9 cellular contexts compared by ENCODE assay signal in genomic region chr16:23679986-23680336, GRCh38. TPM values are rescaled to one million over a fixed set of nuclear protein-coding genes. Genes with fewer than 3 reads are reported as not detected.
A peak's percentile ranks its signal among the peaks of the same experiment; 100 is the strongest.
DNase-seq lines count a peak whose midpoint lies in the region; ATAC-seq, FAIRE-seq and TF ChIP-seq lines count a peak whose summit lies in the region.
"Had no signal": no experiment of that assay in that cellular context is flagged by ENCODE, and none has a peak within 500 bp of the region (broad histone marks: within the 10 kb centered on the region; RNA-seq: fewer than 3 reads in every experiment).

No MANE protein-coding gene starts in this region.

- H3K9me3 Mint-ChIP-seq in glutamatergic neuron (ENCODE audit: unreplicated experiment), result no peaks in the 10 kb centered on the region

- H3K9me3 ChIP-seq in HepG2 (ENCODE audit: low read length), result no peaks in the 10 kb centered on the region
- no peaks in the 10 kb centered on the region for H3K9me3 ChIP-seq in right lobe of liver
- no peaks in the 10 kb centered on the region for H3K9me3 ChIP-seq in WERI-Rb-1 (ENCODE audit: severe bottlenecking)

- H3K4me3 ChIP-seq in HepG2 (replicated peaks in 1 of 3; ENCODE audit: insufficient read depth in 1 of 3, low read depth in 2 of 3, low read length in 3 of 3) (peak overlapping the region; percentile 94 to 97 (median 95)), right lobe of liver (no peak overlapping the region), WERI-Rb-1 (ENCODE audit: low read depth, low read length) (peak overlapping the region; percentile 97)

- ATAC-seq in HepG2, result peak; percentile 2; the same call in 1 of the 3 replicates
- no peak for ATAC-seq in right lobe of liver

- intact Hi-C loops in HepG2 (cut with micrococcal nuclease; ENCODE audit: unreplicated experiment) (loop anchor here (2.0 kb wide), 2 partner anchors 39 to 49 kb away; partner anchors contain the start of genes DCTN5 and PALB2), right lobe of liver (cut with DNase I) (no loop called here)

- no peaks in the 10 kb centered on the region; a peak in 1 of 5 replicates for H3K27me3 ChIP-seq in HepG2 (ENCODE audit: control insufficient read depth in 1 of 2, insufficient read depth in 2 of 2, low read length in 2 of 2)
- no peaks in the 10 kb centered on the region for H3K27me3 ChIP-seq in right lobe of liver
- H3K27me3 ChIP-seq in WERI-Rb-1 (ENCODE audit: insufficient read depth, low read depth, severe bottlenecking), result no peaks in the 10 kb centered on the region

- no peak overlapping the region for H3K27ac Mint-ChIP-seq in glutamatergic neuron (ENCODE audit: unreplicated experiment)

- no peaks in the 10 kb centered on the region for H3K36me3 Mint-ChIP-seq in glutamatergic neuron (ENCODE audit: unreplicated experiment)

- no peak overlapping the region for H2AFZ ChIP-seq in HepG2 (ENCODE audit: low read length)

- H3K36me3 ChIP-seq in HepG2 (replicated peaks in 1 of 2; ENCODE audit: control insufficient read depth in 1 of 2, insufficient read depth in 2 of 2, low read length in 2 of 2) (peaks cover 34 to 45% of the 10 kb centered on the region in 2 experiments), right lobe of liver (peaks cover 0 to 10% (median 0%) of the 10 kb centered on the region in 4 donors), WERI-Rb-1 (peaks cover 54% of the 10 kb centered on the region)

- H3K4me1 ChIP-seq in HepG2 (ENCODE audit: insufficient read depth, low read length), result peaks cover 54% of the 10 kb centered on the region
- H3K4me1 ChIP-seq in right lobe of liver, result peaks cover 0 to 6% (median 0%) of the 10 kb centered on the region in 4 donors

- POLR2A ChIA-PET in HepG2 (lab: Yijun Ruan, JAX), result interaction anchor here (1.4 to 3.7 kb wide), 2 partner anchors 15 to 39 kb away, joined by 5 to 20 read pairs; partner anchors contain the start of genes DCTN5 and PALB2

- BruUV-seq in HepG2 (replicated peaks; lab: Mats Ljungman, UMichigan), result no TSS peak

- TF ChIP-seq EP300 in HepG2 (IDR thresholded peaks at IDR 0.05; ENCODE audit: low read depth in 2 of 2, low read length in 2 of 2) (no peak), HepG2 (CRISPR knock-in tag; IDR thresholded peaks at IDR 0.05; ENCODE audit: borderline replicate concordance) (no peak)

- H3K4me2 ChIP-seq in HepG2 (ENCODE audit: low read depth, low read length), result peak overlapping the region; percentile 99

- peaks cover 5% of the 10 kb centered on the region for H3K27me3 Mint-ChIP-seq in glutamatergic neuron (ENCODE audit: unreplicated experiment)

- peak overlapping the region; percentile 75 for H3K27ac ChIP-seq in HepG2 (ENCODE audit: extremely low read length, insufficient read depth, low read length)
- H3K27ac ChIP-seq in right lobe of liver, result no peak overlapping the region
- H3K27ac ChIP-seq in WERI-Rb-1, result peak overlapping the region; percentile 87

- TF ChIP-seq CTCF in HepG2 (CRISPR knock-in tag; IDR thresholded peaks at IDR 0.05), result no peak; the same call in 1 of the 2 replicates
- no peak for TF ChIP-seq CTCF in right lobe of liver (IDR thresholded peaks at IDR 0.05)
- TF ChIP-seq CTCF in WERI-Rb-1 (IDR thresholded peaks at IDR 0.05; ENCODE audit: low read depth, low read length), result no peak
- TF ChIP-seq CTCF in glutamatergic neuron (IDR thresholded peaks at IDR 0.05; ENCODE audit: partially characterized antibody, unreplicated experiment), result no peak

- TF ChIP-seq RAD21 in HepG2 (CRISPR knock-in tag; IDR thresholded peaks at IDR 0.05), result no peak

- no peak for DNase-seq in HepG2 (ENCODE audit: low spot score)
- DNase-seq in right lobe of liver, result no peak
- DNase-seq in WERI-Rb-1, result no peak
- no peak for DNase-seq in glutamatergic neuron
- no peak for DNase-seq in NCI-H345 treated with DMSO at 0.1 percent for 48 hours (lab: John Stamatoyannopoulos, UW; ENCODE audit: unreplicated experiment)
- DNase-seq in hippocampal formation (lab: John Stamatoyannopoulos, UW), result no peak
- no peak for DNase-seq in NCI-H1417 treated with DMSO at 0.1 percent for 48 hours (lab: John Stamatoyannopoulos, UW)
- no peak for DNase-seq in NCI-H2227 treated with DMSO at 0.1 percent for 48 hours (lab: John Stamatoyannopoulos, UW)

- TF ChIP-seq POLR2A in HepG2 (IDR thresholded peaks at IDR 0.05; ENCODE audit: insufficient read depth in 1 of 2, low read depth in 2 of 2, low read length in 2 of 2), result no peak
- TF ChIP-seq POLR2A in right lobe of liver (IDR thresholded peaks at IDR 0.05), result no peak

- peak overlapping the region; percentile 90 for H3K9ac ChIP-seq in HepG2 (ENCODE audit: insufficient read depth, low read depth, low read length)

- H3K4me1 Mint-ChIP-seq in glutamatergic neuron (ENCODE audit: low read depth, unreplicated experiment), result peaks cover 6% of the 10 kb centered on the region

- FAIRE-seq in HepG2 (lab: Jason Lieb, UNC), result no peak

- H4K20me1 ChIP-seq in HepG2 (ENCODE audit: insufficient read depth, low read length), result peaks cover 6% of the 10 kb centered on the region; the same call in 1 of the 2 replicates

- peaks cover 48% of the 10 kb centered on the region for H3K79me2 ChIP-seq in HepG2 (ENCODE audit: insufficient read depth, low read length)

- peak overlapping the region; percentile 84 for H3K4me3 Mint-ChIP-seq in glutamatergic neuron (ENCODE audit: unreplicated experiment)

- CTCF ChIA-PET in HepG2 (lab: Yijun Ruan, JAX; ENCODE audit: low intra/inter-chr PET ratio, low total read pairs), result no interaction called here

- 6% methylated on average over 6 of the region's 6 CpGs for WGBS in HepG2 (ENCODE audit: low lambda C conversion rate)
- WGBS in right lobe of liver (ENCODE audit: insufficient coverage, low coverage, low lambda C conversion rate, missing lambda C conversion rate), result 54% methylated on average over 6 of the region's 6 CpGs

- in situ Hi-C loops in HepG2 (cut with HindIII; ENCODE audit: extremely low pct_ligation_motif_present, low pct_unique_long_range_greater_than_20kb), result no loop called here

RNA-seq across cellular contexts. Expression of gene PLK1, which starts 1.3 kb away (rescaled TPM):
- 76.3 and 97.4 TPM in 2 replicates for total RNA-seq in HepG2 (2016; rRNA removed; fragmentation: Illumina TruSeq; extraction: Trizol)
- 28.4 and 28.6 TPM in 2 replicates for total RNA-seq in HepG2 (2016; cell fraction: cytosol; rRNA removed; fragmentation: Illumina TruSeq; extraction: Trizol; ENCODE audit: low read depth)
- 76.4 and 97.9 TPM in 2 replicates for total RNA-seq in HepG2 (2016; cell fraction: insoluble cytoplasmic fraction; rRNA removed; fragmentation: Illumina TruSeq; extraction: Trizol)
- 53.8 and 55.3 TPM in 2 replicates for total RNA-seq in HepG2 (2016; cell fraction: membrane; rRNA removed; fragmentation: Illumina TruSeq; extraction: Trizol)
- total RNA-seq in HepG2 (2016; cell fraction: nucleus; rRNA removed; fragmentation: Illumina TruSeq; extraction: Trizol), result 54.5 and 64.5 TPM in 2 replicates
- 50.7 and 71.5 TPM in 2 replicates for polyA plus RNA-seq in HepG2 (2011; rRNA removed)
- polyA plus RNA-seq in HepG2 (2011; cell fraction: cytosol; rRNA removed), result 50.1 and 88.3 TPM in 2 replicates
- polyA plus RNA-seq in HepG2 (2011; cell fraction: nucleus; rRNA removed), result 85.1 and 122 TPM in 2 replicates
- 60.8 and 97.0 TPM in 2 replicates for polyA plus RNA-seq in HepG2 (2012)
- 33.9 and 37.2 TPM in 2 replicates for polyA plus RNA-seq in HepG2 (2016; cell fraction: cytosol; fragmentation: Illumina TruSeq; extraction: Trizol; ENCODE audit: low read depth)
- polyA plus RNA-seq in HepG2 (2016; cell fraction: insoluble cytoplasmic fraction; fragmentation: Illumina TruSeq; extraction: Trizol; ENCODE audit: low read depth), result 114 and 170 TPM in 2 replicates
- 49.5 and 62.0 TPM in 2 replicates for polyA plus RNA-seq in HepG2 (2016; cell fraction: membrane; fragmentation: Illumina TruSeq; extraction: Trizol; ENCODE audit: low read depth)
- 151 and 164 TPM in 2 replicates for polyA plus RNA-seq in HepG2 (2016; cell fraction: nucleus; fragmentation: Illumina TruSeq; extraction: Trizol; ENCODE audit: insufficient read depth, low read depth)
- polyA minus RNA-seq in HepG2 (2011; rRNA and poly(A)+ RNA removed; ENCODE audit: low replicate concordance), result 177 and 191 TPM in 2 replicates
- 65.7 and 78.2 TPM in 2 replicates for polyA minus RNA-seq in HepG2 (2011; cell fraction: cytosol; rRNA and poly(A)+ RNA removed)
- polyA minus RNA-seq in HepG2 (2011; cell fraction: nucleus; rRNA and poly(A)+ RNA removed), result 41.4 and 66.2 TPM in 2 replicates
- total RNA-seq in right lobe of liver, result 1 to 10 TPM in 4 of 6 experiments, under 1 TPM in 2; 0.61 to 3.6 (median 1.8) TPM
- 16.9 TPM for total RNA-seq in glutamatergic neuron (ENCODE audit: unreplicated experiment)

RNA-seq across cellular contexts. Expression of gene ERN2, which starts 33.1 kb away (rescaled TPM):
- total RNA-seq in HepG2 (2016; rRNA removed; fragmentation: Illumina TruSeq; extraction: Trizol), result 0.42 and 2.2 TPM in 2 replicates
- 1.6 and 2.4 TPM in 2 replicates for total RNA-seq in HepG2 (2016; cell fraction: cytosol; rRNA removed; fragmentation: Illumina TruSeq; extraction: Trizol; ENCODE audit: low read depth)
- 0.76 and 2.3 TPM in 2 replicates for total RNA-seq in HepG2 (2016; cell fraction: insoluble cytoplasmic fraction; rRNA removed; fragmentation: Illumina TruSeq; extraction: Trizol)
- total RNA-seq in HepG2 (2016; cell fraction: membrane; rRNA removed; fragmentation: Illumina TruSeq; extraction: Trizol), result 0.93 and 1.2 TPM in 2 replicates
- 3.3 and 6.0 TPM in 2 replicates for total RNA-seq in HepG2 (2016; cell fraction: nucleus; rRNA removed; fragmentation: Illumina TruSeq; extraction: Trizol)
- 3.5 and 6.3 TPM in 2 replicates for polyA plus RNA-seq in HepG2 (2011; rRNA removed)
- 1.3 and 2.1 TPM in 2 replicates for polyA plus RNA-seq in HepG2 (2011; cell fraction: cytosol; rRNA removed)
- 30.6 and 30.9 TPM in 2 replicates for polyA plus RNA-seq in HepG2 (2011; cell fraction: nucleus; rRNA removed)
- 2.1 and 2.2 TPM in 2 replicates for polyA plus RNA-seq in HepG2 (2012)
- 0.42 and 0.55 TPM in 2 replicates for polyA plus RNA-seq in HepG2 (2016; cell fraction: cytosol; fragmentation: Illumina TruSeq; extraction: Trizol; ENCODE audit: low read depth)
- polyA plus RNA-seq in HepG2 (2016; cell fraction: insoluble cytoplasmic fraction; fragmentation: Illumina TruSeq; extraction: Trizol; ENCODE audit: low read depth), result 0.54 and 1.3 TPM in 2 replicates
- polyA plus RNA-seq in HepG2 (2016; cell fraction: membrane; fragmentation: Illumina TruSeq; extraction: Trizol; ENCODE audit: low read depth), result 0.70 and 1.0 TPM in 2 replicates
- polyA plus RNA-seq in HepG2 (2016; cell fraction: nucleus; fragmentation: Illumina TruSeq; extraction: Trizol; ENCODE audit: insufficient read depth, low read depth), result 8.8 and 10.0 TPM in 2 replicates
- polyA minus RNA-seq in HepG2 (2011; rRNA and poly(A)+ RNA removed; ENCODE audit: low replicate concordance), result 8.4 TPM in 1 of 2 replicates, not detected in the other
- polyA minus RNA-seq in HepG2 (2011; cell fraction: cytosol; rRNA and poly(A)+ RNA removed), result not detected in 2 replicates
- polyA minus RNA-seq in HepG2 (2011; cell fraction: nucleus; rRNA and poly(A)+ RNA removed), result 6.6 and 7.6 TPM in 2 replicates
- total RNA-seq in right lobe of liver, result not detected
- 0.64 TPM for total RNA-seq in glutamatergic neuron (ENCODE audit: unreplicated experiment)
- total RNA-seq: dermis blood vessel endothelial cell had no signal

RNA-seq across cellular contexts. Expression of gene DCTN5, which starts 38.7 kb away (rescaled TPM):
- total RNA-seq in HepG2 (2016; rRNA removed; fragmentation: Illumina TruSeq; extraction: Trizol) (207 and 352 TPM in 2 replicates), right lobe of liver (10 to 100 TPM; 10.0 to 18.9 (median 18.3) TPM), glutamatergic neuron (ENCODE audit: unreplicated experiment) (96.5 TPM)
- 20.5 and 23.4 TPM in 2 replicates for total RNA-seq in HepG2 (2016; cell fraction: cytosol; rRNA removed; fragmentation: Illumina TruSeq; extraction: Trizol; ENCODE audit: low read depth)
- 209 and 347 TPM in 2 replicates for total RNA-seq in HepG2 (2016; cell fraction: insoluble cytoplasmic fraction; rRNA removed; fragmentation: Illumina TruSeq; extraction: Trizol)
- 72.8 and 82.2 TPM in 2 replicates for total RNA-seq in HepG2 (2016; cell fraction: membrane; rRNA removed; fragmentation: Illumina TruSeq; extraction: Trizol)
- total RNA-seq in HepG2 (2016; cell fraction: nucleus; rRNA removed; fragmentation: Illumina TruSeq; extraction: Trizol), result 132 and 133 TPM in 2 replicates
- polyA plus RNA-seq in HepG2 (2011; rRNA removed), result 104 and 105 TPM in 2 replicates
- polyA plus RNA-seq in HepG2 (2011; cell fraction: cytosol; rRNA removed), result 63.7 and 85.8 TPM in 2 replicates
- polyA plus RNA-seq in HepG2 (2011; cell fraction: nucleus; rRNA removed), result 63.0 and 74.7 TPM in 2 replicates
- 94.7 and 110 TPM in 2 replicates for polyA plus RNA-seq in HepG2 (2012)
- polyA plus RNA-seq in HepG2 (2016; cell fraction: cytosol; fragmentation: Illumina TruSeq; extraction: Trizol; ENCODE audit: low read depth), result 19.7 and 22.2 TPM in 2 replicates
- 226 and 246 TPM in 2 replicates for polyA plus RNA-seq in HepG2 (2016; cell fraction: insoluble cytoplasmic fraction; fragmentation: Illumina TruSeq; extraction: Trizol; ENCODE audit: low read depth)
- 43.6 and 49.0 TPM in 2 replicates for polyA plus RNA-seq in HepG2 (2016; cell fraction: membrane; fragmentation: Illumina TruSeq; extraction: Trizol; ENCODE audit: low read depth)
- polyA plus RNA-seq in HepG2 (2016; cell fraction: nucleus; fragmentation: Illumina TruSeq; extraction: Trizol; ENCODE audit: insufficient read depth, low read depth), result 155 and 179 TPM in 2 replicates
- 138 and 162 TPM in 2 replicates for polyA minus RNA-seq in HepG2 (2011; rRNA and poly(A)+ RNA removed; ENCODE audit: low replicate concordance)
- 44.3 and 44.4 TPM in 2 replicates for polyA minus RNA-seq in HepG2 (2011; cell fraction: cytosol; rRNA and poly(A)+ RNA removed)
- 115 and 133 TPM in 2 replicates for polyA minus RNA-seq in HepG2 (2011; cell fraction: nucleus; rRNA and poly(A)+ RNA removed)

RNA-seq across cellular contexts. Expression of gene PALB2, which starts 38.9 kb away (rescaled TPM):
- total RNA-seq in HepG2 (2016; rRNA removed; fragmentation: Illumina TruSeq; extraction: Trizol) (40.9 and 58.5 TPM in 2 replicates), right lobe of liver (1 to 10 TPM; 4.3 to 7.7 (median 5.4) TPM), glutamatergic neuron (ENCODE audit: unreplicated experiment) (14.4 TPM)
- 19.0 and 19.8 TPM in 2 replicates for total RNA-seq in HepG2 (2016; cell fraction: cytosol; rRNA removed; fragmentation: Illumina TruSeq; extraction: Trizol; ENCODE audit: low read depth)
- 40.7 and 53.7 TPM in 2 replicates for total RNA-seq in HepG2 (2016; cell fraction: insoluble cytoplasmic fraction; rRNA removed; fragmentation: Illumina TruSeq; extraction: Trizol)
- total RNA-seq in HepG2 (2016; cell fraction: membrane; rRNA removed; fragmentation: Illumina TruSeq; extraction: Trizol), result 34.7 and 41.1 TPM in 2 replicates
- 36.5 and 40.9 TPM in 2 replicates for total RNA-seq in HepG2 (2016; cell fraction: nucleus; rRNA removed; fragmentation: Illumina TruSeq; extraction: Trizol)
- 11.0 and 12.1 TPM in 2 replicates for polyA plus RNA-seq in HepG2 (2011; rRNA removed)
- 6.6 and 10.2 TPM in 2 replicates for polyA plus RNA-seq in HepG2 (2011; cell fraction: cytosol; rRNA removed)
- 9.5 and 11.4 TPM in 2 replicates for polyA plus RNA-seq in HepG2 (2011; cell fraction: nucleus; rRNA removed)
- 15.7 and 25.4 TPM in 2 replicates for polyA plus RNA-seq in HepG2 (2012)
- polyA plus RNA-seq in HepG2 (2016; cell fraction: cytosol; fragmentation: Illumina TruSeq; extraction: Trizol; ENCODE audit: low read depth), result 3.9 and 4.1 TPM in 2 replicates
- 58.1 and 60.2 TPM in 2 replicates for polyA plus RNA-seq in HepG2 (2016; cell fraction: insoluble cytoplasmic fraction; fragmentation: Illumina TruSeq; extraction: Trizol; ENCODE audit: low read depth)
- polyA plus RNA-seq in HepG2 (2016; cell fraction: membrane; fragmentation: Illumina TruSeq; extraction: Trizol; ENCODE audit: low read depth), result 14.0 and 15.7 TPM in 2 replicates
- polyA plus RNA-seq in HepG2 (2016; cell fraction: nucleus; fragmentation: Illumina TruSeq; extraction: Trizol; ENCODE audit: insufficient read depth, low read depth), result 51.4 and 67.7 TPM in 2 replicates
- polyA minus RNA-seq in HepG2 (2011; rRNA and poly(A)+ RNA removed; ENCODE audit: low replicate concordance), result 16.5 and 19.6 TPM in 2 replicates
- 14.5 and 17.8 TPM in 2 replicates for polyA minus RNA-seq in HepG2 (2011; cell fraction: cytosol; rRNA and poly(A)+ RNA removed)
- 32.6 and 35.8 TPM in 2 replicates for polyA minus RNA-seq in HepG2 (2011; cell fraction: nucleus; rRNA and poly(A)+ RNA removed)

Comparison
In these comparisons a context has a peak if more than half of its experiments do, and no peak if none do; other contexts are left out.
1. H3K27ac ChIP-seq: peak in HepG2 (single experiment) and WERI-Rb-1 (single experiment); none in right lobe of liver (0 of 3).
2. H3K4me3 ChIP-seq: peak in HepG2 (3 of 3) and WERI-Rb-1 (single experiment); none in right lobe of liver (0 of 3).